ENCODE assay signal across 19 cellular contexts in the genomic region with DNA sequence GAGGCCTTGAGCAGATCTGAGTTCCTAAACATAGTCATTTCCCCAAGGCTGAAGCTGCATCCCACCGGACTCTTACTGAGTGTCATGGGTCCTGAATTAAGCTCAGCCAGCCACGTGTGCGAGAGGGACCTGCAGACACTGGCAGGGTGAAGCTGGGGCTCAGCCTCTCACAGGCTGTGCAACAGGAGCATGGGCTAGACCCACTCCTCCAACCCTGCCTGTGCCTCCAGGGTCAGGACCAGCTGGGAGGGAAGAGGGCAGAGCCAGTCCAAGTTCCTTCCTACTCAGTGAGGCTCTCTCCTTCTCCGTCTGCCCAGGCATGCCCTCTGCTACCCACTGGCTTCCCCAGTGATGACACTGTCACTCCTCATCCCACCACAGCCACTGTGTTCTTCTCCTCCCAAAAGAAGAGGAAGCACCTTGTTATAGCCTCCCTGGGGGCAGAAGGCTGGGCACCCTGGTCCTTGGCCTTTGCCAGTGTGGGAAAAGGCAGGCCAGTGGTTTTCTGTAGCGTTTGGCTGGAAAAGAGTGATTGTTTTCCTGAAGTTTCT.
"Had no signal": no experiment of that assay in that cellular context is flagged by ENCODE, and none has a peak within 500 bp of the region (broad histone marks: within the 10 kb centered on the region; RNA-seq: fewer than 3 reads in every experiment).

No MANE protein-coding gene starts in this region.

- H3K36me3 ChIP-seq: gastroesophageal sphincter, heart left ventricle, left ventricle myocardium inferior had no signal

- H3K27me3 Mint-ChIP-seq: activated CD4-positive, alpha-beta memory T cell treated with anti-CD3 and anti-CD28 coated beads for 36 hours had no signal

- H3K27ac ChIP-seq: body of pancreas, coronary artery, gastroesophageal sphincter, heart left ventricle, left ventricle myocardium inferior had no signal

- H3K27me3 ChIP-seq: body of pancreas, heart left ventricle had no signal

- H3K4me3 ChIP-seq: body of pancreas, coronary artery, gastroesophageal sphincter, heart left ventricle, left ventricle myocardium inferior had no signal

- H3K9me3 Mint-ChIP-seq: activated CD4-positive, alpha-beta memory T cell treated with anti-CD3 and anti-CD28 coated beads for 36 hours; activated naive CD4-positive, alpha-beta T cell treated with anti-CD3 and anti-CD28 coated beads for 36 hours; activated T-helper 1 cell treated with anti-CD3 and anti-CD28 coated beads, Interleukin-12 subunit alpha, Interleukin-12 subunit beta, Interleukin-2, Interleukin-4 antibody, amounts not matched to agents 30 ng/mL and 10 ng/mL and 1 ng/mL, durations not matched to agents 14 hours and 24 hours and 36 hours; neural crest cell; stimulated activated naive CD8-positive, alpha-beta T cell treated with anti-CD3 and anti-CD28 coated beads, Interleukin-15, Interleukin-2, amounts not matched to agents 100 ng/mL and 50 ng/mL, for 24 hours; type B pancreatic cell had no signal

- H3K4me3 Mint-ChIP-seq: activated CD4-positive, alpha-beta memory T cell treated with anti-CD3 and anti-CD28 coated beads for 36 hours; activated naive CD4-positive, alpha-beta T cell treated with anti-CD3 and anti-CD28 coated beads for 36 hours; activated T-helper 1 cell treated with anti-CD3 and anti-CD28 coated beads, Interleukin-12 subunit alpha, Interleukin-12 subunit beta, Interleukin-2, Interleukin-4 antibody, amounts not matched to agents 30 ng/mL and 10 ng/mL and 1 ng/mL, durations not matched to agents 14 hours and 24 hours and 36 hours; neural crest cell; stimulated activated naive CD8-positive, alpha-beta T cell treated with anti-CD3 and anti-CD28 coated beads, Interleukin-15, Interleukin-2, amounts not matched to agents 100 ng/mL and 50 ng/mL, for 24 hours; type B pancreatic cell had no signal

- DNase-seq: activated CD4-positive, alpha-beta memory T cell treated with anti-CD3 and anti-CD28 coated beads for 36 hours; activated CD4-positive, alpha-beta T cell treated with anti-CD3 and anti-CD28 coated beads for 4 hours; activated naive CD4-positive, alpha-beta T cell treated with anti-CD3 and anti-CD28 coated beads for 36 hours; activated T-cell treated with anti-CD3 and anti-CD28 coated beads for 4 hours; body of pancreas; heart left ventricle; kidney glomerular epithelial cell; left ventricle myocardium inferior; stimulated activated CD4-positive, alpha-beta T cell treated with anti-CD3 and anti-CD28 coated beads, Interleukin-2, amount 100 ng/mL, for 24 hours; SW 1271; T-helper 2 cell had no signal

- H3K36me3 Mint-ChIP-seq: activated CD4-positive, alpha-beta memory T cell treated with anti-CD3 and anti-CD28 coated beads for 36 hours; type B pancreatic cell had no signal

- H3K4me1 ChIP-seq: body of pancreas, gastroesophageal sphincter, heart left ventricle had no signal

- H3K27ac Mint-ChIP-seq: activated CD4-positive, alpha-beta memory T cell treated with anti-CD3 and anti-CD28 coated beads for 36 hours; activated naive CD4-positive, alpha-beta T cell treated with anti-CD3 and anti-CD28 coated beads for 36 hours; activated T-helper 1 cell treated with anti-CD3 and anti-CD28 coated beads, Interleukin-12 subunit alpha, Interleukin-12 subunit beta, Interleukin-2, Interleukin-4 antibody, amounts not matched to agents 30 ng/mL and 10 ng/mL and 1 ng/mL, durations not matched to agents 14 hours and 24 hours and 36 hours; progenitor cell of endocrine pancreas; stimulated activated naive CD8-positive, alpha-beta T cell treated with anti-CD3 and anti-CD28 coated beads, Interleukin-15, Interleukin-2, amounts not matched to agents 100 ng/mL and 50 ng/mL, for 24 hours; type B pancreatic cell had no signal

- H3K9me3 ChIP-seq: body of pancreas, gastroesophageal sphincter, heart left ventricle, left ventricle myocardium inferior had no signal

- ATAC-seq: body of pancreas, esophagus mucosa, gastroesophageal sphincter had no signal
